Comparison of ENCODE assay signal across 11 cellular contexts in the genomic region with DNA sequence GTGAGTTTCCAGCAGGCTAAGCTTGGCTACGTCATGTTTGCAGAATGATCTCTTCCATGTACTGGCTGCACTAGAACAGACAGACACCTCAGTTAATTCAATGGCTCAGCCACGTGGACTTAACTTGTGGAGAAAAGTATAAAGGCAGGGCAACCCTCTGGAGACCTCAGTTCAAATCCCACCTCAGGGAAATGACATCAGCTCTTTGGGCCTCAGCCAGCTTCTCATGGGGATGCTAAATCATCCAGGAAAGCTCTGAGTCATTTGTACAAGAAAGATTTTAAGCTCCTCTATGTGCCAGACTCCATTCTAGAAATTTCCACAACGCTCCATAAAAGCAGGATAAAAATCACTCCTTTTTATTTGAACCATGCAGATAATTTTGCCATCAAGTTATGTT.
DNase-seq lines count a peak whose midpoint lies in the region; ATAC-seq and TF ChIP-seq lines count a peak whose summit lies in the region.
"Had no signal": no experiment of that assay in that cellular context is flagged by ENCODE, and none has a peak within 500 bp of the region (broad histone marks: within the 10 kb centered on the region; RNA-seq: fewer than 3 reads in every experiment).

No MANE protein-coding gene starts in this region.

- in situ Hi-C loops in brain microvascular endothelial cell (cut with HindIII; ENCODE audit: low pct_ligation_motif_present, low sequenced_read_pairs) = no loop called here

- no peak for TF ChIP-seq POLR2A in Peyer's patch (IDR thresholded peaks at IDR 0.05)

- H3K27me3 ChIP-seq in brain microvascular endothelial cell (replicated peaks) (no peaks in the 10 kb centered on the region), Peyer's patch (no peaks in the 10 kb centered on the region)

- H3K4me1 ChIP-seq in mesodermal cell (ENCODE audit: control insufficient read depth, insufficient read depth, low read length, poor library complexity, severe bottlenecking) = peaks cover 22% of the 10 kb centered on the region
- H3K4me1 ChIP-seq in Peyer's patch = no peaks in the 10 kb centered on the region

- H3K27ac ChIP-seq in brain microvascular endothelial cell (peak overlapping the region; percentile 31), mesodermal cell (ENCODE audit: low read depth, low read length, severe bottlenecking) (peak overlapping the region; percentile 58), Peyer's patch (no peak overlapping the region)
- H3K27ac ChIP-seq: dorsolateral prefrontal cortex had no signal

- TF ChIP-seq CTCF in brain microvascular endothelial cell (IDR thresholded peaks at IDR 0.05; ENCODE audit: low read depth, low read length, missing control alignments) (no peak), Peyer's patch (IDR thresholded peaks at IDR 0.05) (no peak)

- H3K36me3 ChIP-seq in brain microvascular endothelial cell (replicated peaks) (no peaks in the 10 kb centered on the region), mesodermal cell (ENCODE audit: control insufficient read depth, insufficient read depth, low read length) (no peaks in the 10 kb centered on the region), Peyer's patch (no peaks in the 10 kb centered on the region)

- DNase-seq in Daoy (ENCODE audit: low read depth) = peak; percentile 85
- DNase-seq in M059J (ENCODE audit: low read depth) = peak; percentile 89
- peak; percentile 88 for DNase-seq in brain microvascular endothelial cell
- DNase-seq in Peyer's patch = no peak
- no peak for DNase-seq in midbrain (lab: John Stamatoyannopoulos, UW)
- no peak for DNase-seq in HuH-7 (ENCODE audit: low spot score)
- DNase-seq: dorsolateral prefrontal cortex, GDM1, MV-4-11 had no signal

- WGBS in mesodermal cell (ENCODE audit: insufficient coverage in 2 of 2), 2 experiments = 89 to 100% methylated on average over 2 to 3 of the region's 3 CpGs

- H3K9me3 ChIP-seq in mesodermal cell (ENCODE audit: control insufficient read depth, low read length) (no peaks in the 10 kb centered on the region), Peyer's patch (no peaks in the 10 kb centered on the region)

- H3K4me3 ChIP-seq in brain microvascular endothelial cell (ENCODE audit: low read depth, low read length) (no peak overlapping the region), mesodermal cell (ENCODE audit: extremely low read depth, insufficient read depth, low read length, poor library complexity, severe bottlenecking) (no peak overlapping the region), Peyer's patch (no peak overlapping the region)
- H3K4me3 ChIP-seq: dorsolateral prefrontal cortex had no signal

- no peak for ATAC-seq in GM21447 (IDR thresholded peaks at IDR 0.05; ENCODE audit: unreplicated experiment)

Comparison
In these comparisons a context has a peak if more than half of its experiments do, and no peak if none do; other contexts are left out.
1. DNase-seq: peak in Daoy (single experiment), M059J (single experiment) and brain microvascular endothelial cell (single experiment); none in Peyer's patch (0 of 3), midbrain (single experiment) and HuH-7 (single experiment).
2. H3K27ac ChIP-seq: peak in brain microvascular endothelial cell (single experiment) and mesodermal cell (single experiment); none in Peyer's patch (0 of 4).